ENCODE assay signal across 1 cellular context in the genomic region with DNA sequence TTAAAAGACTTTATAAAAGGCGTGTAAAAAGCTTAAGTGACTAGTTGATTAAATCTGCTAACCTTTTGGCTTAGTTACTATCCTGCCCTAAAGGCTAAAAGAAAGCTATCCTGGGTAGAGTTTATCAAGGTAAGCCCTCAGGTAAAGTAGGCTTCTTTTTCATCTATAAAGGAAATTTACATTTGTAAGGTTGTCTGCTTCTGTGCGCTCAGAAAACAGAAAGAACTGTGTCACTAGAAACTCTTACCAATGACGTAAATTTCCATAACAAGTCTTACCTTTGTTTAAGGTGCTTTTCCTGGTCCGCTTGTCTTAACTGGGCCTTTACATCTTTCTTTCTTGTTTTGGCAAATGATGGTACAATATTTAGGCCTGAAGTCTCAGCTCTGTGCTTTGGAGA.
TF ChIP-seq lines count a peak whose summit lies in the region.

No MANE protein-coding gene starts in this region.

TF ChIP-seq in HCT116, 20 proteins besides CTCF, POLR2A, EP300 and RAD21 (continued from another document):
- TF ChIP-seq, protein P1, sequence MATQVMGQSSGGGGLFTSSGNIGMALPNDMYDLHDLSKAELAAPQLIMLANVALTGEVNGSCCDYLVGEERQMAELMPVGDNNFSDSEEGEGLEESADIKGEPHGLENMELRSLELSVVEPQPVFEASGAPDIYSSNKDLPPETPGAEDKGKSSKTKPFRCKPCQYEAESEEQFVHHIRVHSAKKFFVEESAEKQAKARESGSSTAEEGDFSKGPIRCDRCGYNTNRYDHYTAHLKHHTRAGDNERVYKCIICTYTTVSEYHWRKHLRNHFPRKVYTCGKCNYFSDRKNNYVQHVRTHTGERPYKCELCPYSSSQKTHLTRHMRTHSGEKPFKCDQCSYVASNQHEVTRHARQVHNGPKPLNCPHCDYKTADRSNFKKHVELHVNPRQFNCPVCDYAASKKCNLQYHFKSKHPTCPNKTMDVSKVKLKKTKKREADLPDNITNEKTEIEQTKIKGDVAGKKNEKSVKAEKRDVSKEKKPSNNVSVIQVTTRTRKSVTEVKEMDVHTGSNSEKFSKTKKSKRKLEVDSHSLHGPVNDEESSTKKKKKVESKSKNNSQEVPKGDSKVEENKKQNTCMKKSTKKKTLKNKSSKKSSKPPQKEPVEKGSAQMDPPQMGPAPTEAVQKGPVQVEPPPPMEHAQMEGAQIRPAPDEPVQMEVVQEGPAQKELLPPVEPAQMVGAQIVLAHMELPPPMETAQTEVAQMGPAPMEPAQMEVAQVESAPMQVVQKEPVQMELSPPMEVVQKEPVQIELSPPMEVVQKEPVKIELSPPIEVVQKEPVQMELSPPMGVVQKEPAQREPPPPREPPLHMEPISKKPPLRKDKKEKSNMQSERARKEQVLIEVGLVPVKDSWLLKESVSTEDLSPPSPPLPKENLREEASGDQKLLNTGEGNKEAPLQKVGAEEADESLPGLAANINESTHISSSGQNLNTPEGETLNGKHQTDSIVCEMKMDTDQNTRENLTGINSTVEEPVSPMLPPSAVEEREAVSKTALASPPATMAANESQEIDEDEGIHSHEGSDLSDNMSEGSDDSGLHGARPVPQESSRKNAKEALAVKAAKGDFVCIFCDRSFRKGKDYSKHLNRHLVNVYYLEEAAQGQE (IDR thresholded peaks at IDR 0.05; ENCODE audit: low read depth): no peak
